20 cellular contexts compared by ENCODE assay signal in genomic region chr6:34595332-34596090, GRCh38. TPM values are rescaled to one million over a fixed set of nuclear protein-coding genes. Genes with fewer than 3 reads are reported as not detected.
DNase-seq lines count a peak whose midpoint lies in the region; ATAC-seq, FAIRE-seq and TF ChIP-seq lines count a peak whose summit lies in the region.
"Had no signal": no experiment of that assay in that cellular context is flagged by ENCODE, and none has a peak within 500 bp of the region (broad histone marks: within the 10 kb centered on the region; RNA-seq: fewer than 3 reads in every experiment).

No MANE protein-coding gene starts in this region.

- H3K27me3 Mint-ChIP-seq in CD4-positive, alpha-beta T cell, result no peaks in the 10 kb centered on the region
- H3K27me3 Mint-ChIP-seq: IgD-negative memory B cell had no signal

- WGBS in prostate gland, result 49% methylated on average over 5 of the region's 5 CpGs
- WGBS in aorta, 2 donors, result 64 to 65% methylated on average over 5 of the region's 5 CpGs

- H3K9me3 ChIP-seq in CD4-positive, alpha-beta T cell (ENCODE audit: control insufficient read depth, low read length), result no peaks in the 10 kb centered on the region
- H3K9me3 ChIP-seq in prostate gland, result no peaks in the 10 kb centered on the region
- no peaks in the 10 kb centered on the region for H3K9me3 ChIP-seq in aorta (ENCODE audit: control insufficient read depth, low read length)
- H3K9me3 ChIP-seq: BLaER1 treated with 17β-estradiol and CSF1 and Interleukin-3, amounts not matched to agents 10 nM and 100 nM; mucosa of descending colon had no signal

- TF ChIP-seq CTCF in CD4-positive, alpha-beta T cell (IDR thresholded peaks at IDR 0.05), result no peak
- TF ChIP-seq CTCF in RWPE1 (conservative IDR thresholded peaks at IDR 0.05; ENCODE audit: low read depth), result no peak
- no peak for TF ChIP-seq CTCF in prostate gland (IDR thresholded peaks at IDR 0.05)

- TF ChIP-seq POLR2A in prostate gland (IDR thresholded peaks at IDR 0.05) (no peak), erythroblast (IDR thresholded peaks at IDR 0.05; ENCODE audit: low read length) (no peak)

- H3K4me1 ChIP-seq in prostate gland (replicated peaks) (peaks cover 34% of the 10 kb centered on the region), aorta (ENCODE audit: control insufficient read depth in 1 of 2, insufficient read depth in 2 of 2, low read length in 2 of 2) (peaks cover 0 to 9% of the 10 kb centered on the region in 2 donors)
- H3K4me1 ChIP-seq: parathyroid adenoma had no signal

- H3K36me3 Mint-ChIP-seq in CD4-positive, alpha-beta T cell (ENCODE audit: low read depth), result peaks cover 41% of the 10 kb centered on the region

- no peak for DNase-seq in CD4-positive, alpha-beta T cell
- DNase-seq in RWPE1 (ENCODE audit: low spot score) (peak; percentile 60), epithelial cell of prostate (ENCODE audit: low read depth, low spot score) (no peak), prostate gland (ENCODE audit: low spot score) (no peak), erythroblast (lab: John Stamatoyannopoulos, UW) (no peak), RCC 7860 (ENCODE audit: low spot score) (no peak), anterior cingulate cortex (lab: John Stamatoyannopoulos, UW) (no peak), aorta (no peak)
- DNase-seq: activated effector memory CD4-positive, alpha-beta T cell treated with Interleukin-2 at 50 U/mL for 16 hours; DMS79 treated with DMSO at 0.1 percent for 48 hours; mucosa of descending colon; NCI-H1092 treated with DMSO at 0.1 percent for 48 hours; WERI-Rb-1 had no signal

- H3K27ac Mint-ChIP-seq in CD4-positive, alpha-beta T cell, result peak overlapping the region; percentile 11

- H3K36me3 ChIP-seq in prostate gland (no peaks in the 10 kb centered on the region), aorta (ENCODE audit: control insufficient read depth in 1 of 2, insufficient read depth in 2 of 2, low read length in 1 of 2) (no peaks in the 10 kb centered on the region)

- POLR2A ChIA-PET in CD4-positive, alpha-beta T cell (lab: Charles Lee), result interaction anchor here (1.3 kb wide), 1 partner anchor 101 kb away, joined by 3 read pairs; the partner anchor contains the start of gene ILRUN
- POLR2A ChIA-PET in RWPE1 (lab: Yijun Ruan, JAX; ENCODE audit: low non-redundant PET), result no interaction called here

- H3K4me3 ChIP-seq in prostate gland (no peak overlapping the region), aorta (ENCODE audit: low read length in 2 of 2) (no peak overlapping the region)
- H3K4me3 ChIP-seq: BLaER1 treated with 17β-estradiol and CSF1 and Interleukin-3, amounts not matched to agents 10 nM and 100 nM; GM12878; mucosa of descending colon; SK-N-MC had no signal

- intact Hi-C loops in CD4-positive, alpha-beta T cell (cut with DNase I, micrococcal nuclease), result no loop called here
- intact Hi-C loops in prostate gland (cut with DNase I) (no loop called here), aorta (cut with DNase I) (no loop called here)

- no peaks in the 10 kb centered on the region for H3K27me3 ChIP-seq in CD4-positive, alpha-beta T cell (ENCODE audit: control insufficient read depth, insufficient read depth, low read length)
- no peaks in the 10 kb centered on the region for H3K27me3 ChIP-seq in prostate gland (replicated peaks; ENCODE audit: insufficient read depth)
- H3K27me3 ChIP-seq in aorta (ENCODE audit: control insufficient read depth in 1 of 2, insufficient read depth in 2 of 2, low read length in 1 of 2), result no peaks in the 10 kb centered on the region
- H3K27me3 ChIP-seq: BLaER1 treated with 17β-estradiol and CSF1 and Interleukin-3, amounts not matched to agents 10 nM and 100 nM had no signal

- FAIRE-seq in RCC 7860 (lab: Jason Lieb, UNC), result no peak
- FAIRE-seq: GM12878 had no signal

- no peaks in the 10 kb centered on the region for H3K9me3 Mint-ChIP-seq in CD4-positive, alpha-beta T cell
- H3K9me3 Mint-ChIP-seq: IgD-negative memory B cell had no signal

- peaks cover 78% of the 10 kb centered on the region for H3K4me1 Mint-ChIP-seq in CD4-positive, alpha-beta T cell (ENCODE audit: low read depth)

- CTCF ChIA-PET in CD4-positive, alpha-beta T cell (lab: Charles Lee), result interaction anchor here (1.0 to 2.3 kb wide), 2 partner anchors 14 to 432 kb away, joined by 3 to 10 read pairs; no protein-coding TSS in a partner anchor
- CTCF ChIA-PET in RWPE1 (lab: Yijun Ruan, JAX), result interaction anchor here (0.7 kb wide), 1 partner anchor 137 kb away, joined by 3 read pairs; no protein-coding TSS in a partner anchor

- no peak overlapping the region for H3K4me3 Mint-ChIP-seq in CD4-positive, alpha-beta T cell
- H3K4me3 Mint-ChIP-seq: IgD-negative memory B cell had no signal

- no peak for ATAC-seq in CD4-positive, alpha-beta T cell (ENCODE audit: poor library complexity)
- no peak for ATAC-seq in aorta (ENCODE audit: low FRiP score)
- ATAC-seq: GM12878, mucosa of descending colon had no signal

- H3K27ac ChIP-seq in CD4-positive, alpha-beta T cell (ENCODE audit: low read depth, low read length), result no peak overlapping the region
- peak overlapping the region; percentile 21; the same call in 1 of the 2 replicates for H3K27ac ChIP-seq in RWPE1
- H3K27ac ChIP-seq in epithelial cell of prostate, result peak overlapping the region; percentile 6
- H3K27ac ChIP-seq in prostate gland, result peak overlapping the region; percentile 78 to 80
- no peak overlapping the region for H3K27ac ChIP-seq in aorta (ENCODE audit: low read depth in 1 of 2, low read length in 2 of 2)
- H3K27ac ChIP-seq: BLaER1 treated with 17β-estradiol and CSF1 and Interleukin-3, amounts not matched to agents 10 nM and 100 nM; parathyroid adenoma; SK-N-MC; WERI-Rb-1 had no signal

RNA-seq across cellular contexts. Expression of gene SPDEF, which starts 39.4 kb away (rescaled TPM):
- under 1 TPM; 0.17 to 0.36 TPM for total RNA-seq in CD4-positive, alpha-beta T cell
- total RNA-seq in prostate gland, result 100 to 1,000 TPM; 165 to 738 TPM
- total RNA-seq in aorta, result under 1 TPM in 1 of 2 donors, not detected in 1; 0.23 TPM
- 1 to 10 TPM in 1 of 2 donors, under 1 TPM in 1; 0.67 to 3.0 TPM for polyA plus RNA-seq in aorta
- total RNA-seq: activated CD8-positive, alpha-beta memory T cell treated with anti-CD3 and anti-CD28 coated beads for 36 hours; GM12878; kidney epithelial cell had no signal
- polyA plus RNA-seq: GM12878, IgD-negative memory B cell had no signal

Comparison
In these comparisons a context has a peak if more than half of its experiments do, and no peak if none do; other contexts are left out.
1. H3K27ac ChIP-seq: peak in RWPE1 (single experiment), epithelial cell of prostate (single experiment) and prostate gland (2 of 2); none in CD4-positive, alpha-beta T cell (single experiment) and aorta (0 of 2).
2. RNA of gene SPDEF, which starts 39.4 kb away (total RNA-seq): 165 to 738 TPM in prostate gland; 0.17 to 0.36 TPM in CD4-positive, alpha-beta T cell and 0.23 TPM in aorta; every median in the first group is over 100 times any median in the second.